ENCODE assay signal across 8 cellular contexts in the genomic region with DNA sequence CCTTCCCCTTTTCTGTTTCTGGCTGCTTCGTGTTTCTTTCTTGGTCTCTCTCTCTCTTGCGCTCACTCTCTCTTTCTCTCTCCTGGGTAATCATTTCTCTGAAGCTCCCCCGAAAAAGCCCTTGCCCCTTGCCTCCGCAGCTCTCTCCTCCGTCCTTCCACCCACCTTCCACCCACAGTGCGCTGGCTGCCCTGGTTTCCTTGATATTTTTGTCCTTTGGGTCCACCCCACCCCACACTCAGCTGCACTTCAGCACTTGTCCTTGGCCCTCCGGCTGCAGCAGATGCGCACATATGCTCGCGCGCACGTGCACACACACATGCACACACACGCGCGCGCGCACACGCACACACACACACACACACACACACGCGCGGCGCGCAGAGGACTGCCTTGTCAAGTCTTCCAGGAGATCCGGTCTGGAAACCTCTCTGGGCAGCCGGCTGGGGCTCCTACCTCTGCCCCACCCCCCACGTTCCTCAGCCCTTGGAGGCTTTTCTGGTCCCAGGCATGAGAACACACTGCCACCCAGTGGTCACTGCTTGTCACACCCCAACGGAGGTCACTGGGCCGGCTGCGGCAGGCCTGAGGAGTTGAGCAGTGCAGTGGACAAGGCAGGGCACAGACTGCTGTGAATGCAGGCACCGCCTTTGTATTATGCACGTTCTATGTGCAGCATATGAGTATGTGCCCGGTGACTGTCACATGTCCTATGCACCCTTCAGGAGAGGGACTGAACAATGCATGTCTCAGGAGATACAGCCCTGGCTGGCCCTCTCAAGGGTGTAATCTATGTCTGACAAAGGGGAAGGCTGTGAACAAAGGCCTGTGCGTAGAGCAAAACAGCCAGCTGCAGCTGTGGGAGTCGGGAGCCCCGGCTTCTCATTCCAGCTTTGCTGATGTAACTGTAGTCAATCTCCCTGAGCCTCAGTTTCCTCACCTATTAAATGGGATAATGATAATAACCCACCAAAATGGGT. TPM values are rescaled to one million over a fixed set of nuclear protein-coding genes. Genes with fewer than 3 reads are reported as not detected.
DNase-seq lines count a peak whose midpoint lies in the region; ATAC-seq, FAIRE-seq and TF ChIP-seq lines count a peak whose summit lies in the region.

No MANE protein-coding gene starts in this region.

- peak overlapping the region; percentile 12 to 47 for H3K4me3 ChIP-seq in right atrium auricular region
- H3K4me3 ChIP-seq in psoas muscle, result peak overlapping the region; percentile 65

- intact Hi-C loops in psoas muscle (cut with DNase I), result loop anchor here (1.0 to 5.0 kb wide), 5 partner anchors 24 to 160 kb away; a partner anchor contains a TSS

- WGBS in psoas muscle, 3 donors, result 2 to 4% (median 3%) methylated on average over 30 to 35 of the region's 35 CpGs

- H3K9me3 ChIP-seq in right atrium auricular region (no peaks in the 10 kb centered on the region), psoas muscle (no peaks in the 10 kb centered on the region)

- peaks cover 0 to 18% of the 10 kb centered on the region in 2 donors for H3K4me1 ChIP-seq in right atrium auricular region
- peaks cover 5% of the 10 kb centered on the region for H3K4me1 ChIP-seq in psoas muscle

- H3K27ac ChIP-seq in right atrium auricular region, result peak overlapping the region; percentile 54 to 69
- H3K27ac ChIP-seq in psoas muscle, result peak overlapping the region; percentile 68

- peak; percentile 98 for FAIRE-seq in urothelium cell line (lab: Jason Lieb, UNC)

- H3K36me3 ChIP-seq in right atrium auricular region (no peaks in the 10 kb centered on the region), psoas muscle (ENCODE audit: insufficient read depth in 1 of 2, low read depth in 1 of 2) (no peaks in the 10 kb centered on the region)

- ATAC-seq in HG02763 (IDR thresholded peaks at IDR 0.05; ENCODE audit: unreplicated experiment) (peak; percentile 76), psoas muscle (peak; percentile 98 to 99 (median 99))

- H3K27me3 ChIP-seq in right atrium auricular region (no peaks in the 10 kb centered on the region), psoas muscle (ENCODE audit: insufficient read depth in 3 of 3, low read length in 2 of 3) (peaks cover 0 to under 1% (median 0%) of the 10 kb centered on the region in 3 donors)

- DNase-seq in GM10266 (ENCODE audit: extremely low spot score), result peak; percentile 85
- peak; percentile 76 for DNase-seq in NCI-H187 treated with DMSO at 0.1 percent for 48 hours (lab: John Stamatoyannopoulos, UW)
- peak; percentile 59 to 88 (median 79) for DNase-seq in T-helper 2 cell
- peak; percentile 45 to 95 (median 85) for DNase-seq in anterior cingulate cortex (lab: John Stamatoyannopoulos, UW)
- DNase-seq in right atrium auricular region (ENCODE audit: low spot score), result peak; percentile 96
- peak; percentile 94 to 97 for DNase-seq in psoas muscle
- DNase-seq in urothelium cell line (ENCODE audit: low spot score), result peak; percentile 92

- TF ChIP-seq CTCF in GM10266 (IDR thresholded peaks at IDR 0.05; ENCODE audit: control insufficient read depth, insufficient read depth, low read depth, missing control alignments) (peak; percentile 98), right atrium auricular region (IDR thresholded peaks at IDR 0.05) (peak; percentile 89 to 97), psoas muscle (IDR thresholded peaks at IDR 0.05) (peak; percentile 96)

RNA-seq across cellular contexts. Expression of a gene that starts 6.5 kb away (rescaled TPM):
- total RNA-seq in right atrium auricular region (under 1 TPM in 1 of 2 donors, not detected in 1; 0.47 TPM), psoas muscle (under 1 TPM in 2 of 4 donors, not detected in 2; 0.11 to 0.24 TPM)
- polyA plus RNA-seq in psoas muscle, result under 1 TPM in 2 of 3 donors, not detected in 1; 0.05 to 0.06 TPM

RNA-seq across cellular contexts. Expression of a gene that starts 10.5 kb away (rescaled TPM):
- total RNA-seq in right atrium auricular region (1 to 10 TPM; 3.2 to 7.3 TPM), psoas muscle (1 to 10 TPM; 2.3 to 4.9 (median 4.0) TPM)
- polyA plus RNA-seq in psoas muscle, result 1 to 10 TPM in 1 of 3 donors, under 1 TPM in 2; 0.47 to 1.5 (median 0.91) TPM

RNA-seq across cellular contexts. Expression of a gene that starts 12.7 kb away (rescaled TPM):
- total RNA-seq in right atrium auricular region (100 to 1,000 TPM in 1 of 2 donors, 10 to 100 TPM in 1; 67.8 to 119 TPM), psoas muscle (100 to 1,000 TPM in 1 of 4 donors, 10 to 100 TPM in 3; 69.0 to 104 (median 77.1) TPM)
- polyA plus RNA-seq in psoas muscle, result 10 to 100 TPM; 65.4 to 93.7 (median 87.7) TPM

RNA-seq across cellular contexts. Expression of a gene that starts 25.9 kb away (rescaled TPM):
- 100 to 1,000 TPM; 121 to 138 TPM for total RNA-seq in right atrium auricular region
- 100 to 1,000 TPM; 104 to 188 (median 132) TPM for total RNA-seq in psoas muscle
- polyA plus RNA-seq in psoas muscle, result 100 to 1,000 TPM; 113 to 245 (median 176) TPM

RNA-seq across cellular contexts. Expression of a gene that starts 42.8 kb away (rescaled TPM):
- total RNA-seq in right atrium auricular region (1 to 10 TPM in 1 of 2 donors, under 1 TPM in 1; 0.44 to 7.0 TPM), psoas muscle (1 to 10 TPM in 3 of 4 donors, under 1 TPM in 1; 0.50 to 2.8 (median 1.2) TPM)
- polyA plus RNA-seq in psoas muscle, result 1 to 10 TPM in 1 of 3 donors, under 1 TPM in 2; 0.60 to 1.8 (median 0.61) TPM

Comparison
In these comparisons a context has a peak if more than half of its experiments do, and no peak if none do; other contexts are left out.
1. Peak in every context shown above with its lines: DNase-seq, ATAC-seq, H3K4me3 ChIP-seq and H3K27ac ChIP-seq.